19 cellular contexts compared by ENCODE assay signal in the genomic region with DNA sequence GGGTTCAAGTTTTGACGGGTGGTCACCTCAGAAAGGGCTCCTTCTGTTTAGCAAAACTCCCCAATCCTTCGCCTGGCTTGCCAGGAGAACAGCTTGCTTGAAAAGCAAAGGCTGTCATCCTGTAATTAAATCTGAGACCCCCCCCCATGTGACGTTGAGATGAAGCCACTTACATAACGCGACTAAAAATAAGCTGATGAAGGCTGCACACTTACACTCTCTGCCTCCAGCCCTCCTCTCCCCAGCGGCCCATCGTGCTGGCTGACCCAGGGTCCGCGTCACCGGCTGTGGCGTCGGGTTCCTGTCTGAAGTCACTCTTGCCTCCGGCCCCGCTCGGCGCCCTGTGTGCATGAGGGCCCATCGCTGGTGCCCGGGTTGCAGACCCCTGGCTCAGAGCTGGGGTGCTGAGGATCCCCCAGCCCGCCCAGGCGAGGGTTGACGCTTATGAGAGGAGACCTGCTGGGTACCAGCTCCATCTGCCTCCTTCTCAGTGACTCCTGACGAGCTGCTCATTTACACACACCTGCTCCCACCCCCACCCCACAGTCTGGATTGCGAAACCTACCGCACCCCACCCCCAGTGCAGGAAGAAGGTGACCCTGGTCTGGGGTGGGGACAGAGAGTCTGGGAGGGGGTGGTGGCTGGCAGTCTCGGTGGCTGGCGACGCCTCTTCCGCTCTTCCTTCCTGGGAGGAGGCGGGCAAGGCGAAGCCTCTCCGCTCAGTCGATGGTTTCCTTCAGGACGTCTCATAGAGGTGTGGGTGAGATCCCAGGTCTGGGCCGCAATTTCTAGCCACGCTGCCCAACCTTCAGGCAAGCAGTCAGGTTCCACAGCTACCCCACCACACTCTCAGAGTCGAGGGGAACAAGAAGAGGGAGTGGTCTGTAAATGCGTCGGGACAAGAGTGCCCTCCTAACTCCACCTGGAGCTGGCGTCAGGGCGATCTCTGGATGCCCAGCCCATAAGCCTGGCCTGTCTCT. TPM values are rescaled to one million over a fixed set of nuclear protein-coding genes. Genes with fewer than 3 reads are reported as not detected.
A peak's percentile ranks its signal among the peaks of the same experiment; 100 is the strongest.
DNase-seq lines count a peak whose midpoint lies in the region; ATAC-seq and TF ChIP-seq lines count a peak whose summit lies in the region.
"Had no signal": no experiment of that assay in that cellular context is flagged by ENCODE, and none has a peak within 500 bp of the region (broad histone marks: within the 10 kb centered on the region; RNA-seq: fewer than 3 reads in every experiment).

No MANE protein-coding gene starts in this region.

- no peak overlapping the region for H3K23ac ChIP-seq in IMR-90 (ENCODE audit: low read depth, low read length)

- no peak overlapping the region for H3K4ac ChIP-seq in IMR-90 (ENCODE audit: low read depth, low read length)

- no peaks in the 10 kb centered on the region; the same call in 1 of the 2 replicates for H3K9me3 ChIP-seq in IMR-90 (ENCODE audit: control insufficient read depth, insufficient read depth, low read length)
- H3K9me3 ChIP-seq: ovary had no signal

- H4K91ac ChIP-seq in IMR-90 (ENCODE audit: insufficient read depth, low read depth, low read length) = no peak overlapping the region

- in situ Hi-C loops in IMR-90 (cut with MboI; ENCODE audit: low sequenced_read_pairs) = loop anchor here (5.0 kb wide), 1 partner anchor 65 kb away; no protein-coding TSS in a partner anchor

- H2AK9ac ChIP-seq in IMR-90 (replicated peaks; ENCODE audit: low read depth, low read length, poor library complexity) = peak overlapping the region; percentile 42

- H4K20me1 ChIP-seq in IMR-90 (ENCODE audit: insufficient read depth, low read length) = peaks cover 12% of the 10 kb centered on the region

- H3K4me2 ChIP-seq in IMR-90 (ENCODE audit: low read depth, low read length) = no peak overlapping the region

- no peak overlapping the region for H3K9ac ChIP-seq in IMR-90 (ENCODE audit: low read depth, low read length)

- no peak overlapping the region for H3K14ac ChIP-seq in IMR-90 (replicated peaks; ENCODE audit: low read depth, low read length)

- ATAC-seq in IMR-90 (ENCODE audit: low read depth) = no peak
- no peak for ATAC-seq in sciatic nerve
- no peak for ATAC-seq in HG03460 (IDR thresholded peaks at IDR 0.05; ENCODE audit: unreplicated experiment)
- ATAC-seq: effector memory CD8-positive, alpha-beta T cell; GM12878 had no signal

- no peak for TF ChIP-seq RAD21 in IMR-90 (IDR thresholded peaks at IDR 0.05; ENCODE audit: low read length)

- H2BK120ac ChIP-seq in IMR-90 (ENCODE audit: low read depth, low read length) = no peak overlapping the region

- POLR2A ChIA-PET in IMR-90 (lab: Charles Lee; ENCODE audit: unreplicated experiment) = interaction anchor here (0.6 kb wide), 1 partner anchor 11 kb away, joined by 13 read pairs; no protein-coding TSS in a partner anchor

- no peak for TF ChIP-seq CTCF in IMR-90 (conservative IDR thresholded peaks at IDR 0.05; ENCODE audit: low read depth, low read length)

- peaks cover 14% of the 10 kb centered on the region for H3K27me3 ChIP-seq in IMR-90 (ENCODE audit: control insufficient read depth, insufficient read depth, low read length)
- peaks cover 3% of the 10 kb centered on the region for H3K27me3 ChIP-seq in layer of hippocampus (ENCODE audit: control insufficient read depth, insufficient read depth, low read length)
- H3K27me3 ChIP-seq: ovary had no signal

- DNase-seq in IMR-90 (no peak), sciatic nerve (ENCODE audit: low spot score) (peak; percentile 61), DMS53 treated with DMSO at 0.1 percent for 48 hours (lab: John Stamatoyannopoulos, UW; ENCODE audit: unreplicated experiment) (no peak), DMS153 (lab: John Stamatoyannopoulos, UW) (no peak), NCI-H526 treated with DMSO at 0.1 percent for 48 hours (lab: John Stamatoyannopoulos, UW) (no peak)
- DNase-seq: activated CD8-positive, alpha-beta memory T cell treated with anti-CD3 and anti-CD28 coated beads, Interleukin-2, amount 50 U/mL, for 4 hours; activated naive CD4-positive, alpha-beta T cell treated with Interleukin-2 at 50 U/mL for 16 hours; effector memory CD8-positive, alpha-beta T cell; HFFc6; KBM-7; midbrain; NCI-H1105; NCI-H446 treated with DMSO at 0.1 percent for 48 hours; stimulated activated CD4-positive, alpha-beta T cell treated with anti-CD3 and anti-CD28 coated beads, Interleukin-12 subunit alpha, Interleukin-12 subunit beta, amount 100 ng/mL, for 4 hours had no signal

- no peaks in the 10 kb centered on the region for H3K9me1 ChIP-seq in IMR-90 (ENCODE audit: insufficient read depth, low read length)

- H4K8ac ChIP-seq in IMR-90 (ENCODE audit: low read depth in 2 of 2, low read length in 2 of 2) = no peak overlapping the region

- H3K18ac ChIP-seq in IMR-90 (ENCODE audit: low read depth, low read length) = no peak overlapping the region

- intact Hi-C loops in IMR-90 (cut with micrococcal nuclease) (no loop called here), sciatic nerve (cut with DNase I) (loop anchor here (5.0 kb wide), 1 partner anchor 65 kb away; no protein-coding TSS in a partner anchor)

- H3K27ac ChIP-seq in IMR-90 (ENCODE audit: insufficient read depth, low read length) (no peak overlapping the region), angular gyrus (ENCODE audit: low read depth, low read length) (peak overlapping the region; percentile 35), layer of hippocampus (ENCODE audit: low read depth, low read length) (peak overlapping the region; percentile 18)
- H3K27ac ChIP-seq: ovary had no signal

- CTCF ChIA-PET in IMR-90 (lab: Yijun Ruan, JAX) = no interaction called here

- no peak overlapping the region for H2BK15ac ChIP-seq in IMR-90 (ENCODE audit: low read depth, low read length)

- no peak overlapping the region for H2BK5ac ChIP-seq in IMR-90 (ENCODE audit: low read depth, low read length, poor library complexity, severe bottlenecking)

- BruUV-seq in IMR-90 (replicated peaks; lab: Mats Ljungman, UMichigan) = no TSS peak

- 96% methylated on average over 17 of the region's 40 CpGs; no CpG with 5 or more reads in 1 of the 2 experiments for WGBS in IMR-90 (ENCODE audit: extremely low coverage in 2 of 2, insufficient read length in 1 of 2), 2 experiments

- H2AK5ac ChIP-seq in IMR-90 (ENCODE audit: low read depth, low read length) = no peak overlapping the region

- H3K79me1 ChIP-seq in IMR-90 (ENCODE audit: low read depth in 1 of 2, low read length in 2 of 2) = peaks cover 3 to 28% of the 10 kb centered on the region in 2 experiments; a peak in 3 of 4 replicates

- no peak overlapping the region for H4K5ac ChIP-seq in IMR-90 (ENCODE audit: low read depth, low read length)

- dilution Hi-C loops in IMR-90 (cut with HindIII; ENCODE audit: low sequenced_read_pairs, unreplicated experiment) = no loop called here

- TF ChIP-seq POLR2A in IMR-90 (IDR thresholded peaks at IDR 0.05; ENCODE audit: low read depth, low read length) = no peak

- no peak overlapping the region for H2BK20ac ChIP-seq in IMR-90 (ENCODE audit: low read depth, low read length)

- H3K4me3 ChIP-seq in IMR-90 (ENCODE audit: insufficient read depth, low read depth, low read length) = no peak overlapping the region
- H3K4me3 ChIP-seq: GM12878, ovary had no signal

- no peak overlapping the region for H3K56ac ChIP-seq in IMR-90 (ENCODE audit: extremely low read depth, insufficient read depth, low read length)

- H2AFZ ChIP-seq in IMR-90 (replicated peaks; ENCODE audit: low read length, poor library complexity) = no peak overlapping the region

- H3K36me3 ChIP-seq in IMR-90 (ENCODE audit: control insufficient read depth, insufficient read depth, low read length) = peaks cover 15% of the 10 kb centered on the region; the same call in 1 of the 2 replicates
- H3K36me3 ChIP-seq: ovary had no signal

- H3K4me1 ChIP-seq in IMR-90 (ENCODE audit: control insufficient read depth, insufficient read depth, low read length) = peaks cover 5% of the 10 kb centered on the region

TF ChIP-seq in IMR-90, 13 proteins besides CTCF, POLR2A, EP300 and RAD21:
- TF ChIP-seq MAFK (IDR thresholded peaks at IDR 0.05; ENCODE audit: low read depth, low read length) (no peak), CEBPB (IDR thresholded peaks at IDR 0.05; ENCODE audit: low read depth, low read length) (peak; percentile 20; the same call in 1 of the 2 replicates)

RNA-seq across cellular contexts. Expression of a gene that starts 3.1 kb away (rescaled TPM):
- total RNA-seq in IMR-90 (2012; rRNA removed) = 18.3 and 22.8 TPM in 2 replicates
- 32.6 and 36.1 TPM in 2 replicates for polyA plus RNA-seq in IMR-90 (2012; rRNA removed)
- polyA plus RNA-seq in IMR-90 (2012; cell fraction: cytosol; rRNA removed) = 27.3 and 38.0 TPM in 2 replicates
- polyA plus RNA-seq in IMR-90 (2012; cell fraction: nucleus; rRNA removed; ENCODE audit: low replicate concordance) = 37.9 and 82.6 TPM in 2 replicates
- total RNA-seq in sciatic nerve = 50.9 TPM

RNA-seq across cellular contexts. Expression of a gene that starts 40.2 kb away (rescaled TPM):
- 5.0 and 7.2 TPM in 2 replicates for total RNA-seq in IMR-90 (2012; rRNA removed)
- polyA plus RNA-seq in IMR-90 (2012; rRNA removed) = 40.3 and 44.2 TPM in 2 replicates
- polyA plus RNA-seq in IMR-90 (2012; cell fraction: cytosol; rRNA removed) = 36.0 and 41.8 TPM in 2 replicates
- polyA plus RNA-seq in IMR-90 (2012; cell fraction: nucleus; rRNA removed; ENCODE audit: low replicate concordance) = 18.8 and 27.5 TPM in 2 replicates
- total RNA-seq in sciatic nerve = 26.8 TPM
